In the genomic region with DNA sequence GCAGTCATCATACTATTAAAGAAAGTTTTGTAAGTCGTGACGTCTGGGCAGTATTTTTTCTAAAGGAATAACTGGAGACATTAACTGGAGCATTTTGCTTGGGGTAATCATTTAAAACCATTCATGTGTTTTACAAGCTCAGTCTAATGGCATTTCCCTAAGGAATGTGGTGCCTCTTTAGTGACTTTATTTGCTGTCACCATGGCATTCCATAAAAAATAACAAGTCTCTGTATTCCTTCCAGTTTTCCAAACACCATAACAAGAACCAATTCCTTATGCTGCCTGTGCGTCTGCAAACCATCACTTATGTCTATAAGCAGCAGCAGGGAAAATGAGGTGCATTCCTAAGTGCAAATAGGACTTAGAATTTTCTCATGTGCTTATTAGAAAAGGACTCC, we compare ENCODE assay signal across 23 cellular contexts.
DNase-seq lines count a peak whose midpoint lies in the region; ATAC-seq lines count a peak whose summit lies in the region.
"Had no signal": no experiment of that assay in that cellular context is flagged by ENCODE, and none has a peak within 500 bp of the region (broad histone marks: within the 10 kb centered on the region; RNA-seq: fewer than 3 reads in every experiment).

No MANE protein-coding gene starts in this region.

- no peaks in the 10 kb centered on the region for H3K9me3 ChIP-seq in trophoblast cell (ENCODE audit: insufficient read depth, low read depth, low read length)
- H3K9me3 ChIP-seq: adrenal gland, right lobe of liver, upper lobe of right lung had no signal

- no peak overlapping the region for H3K4ac ChIP-seq in trophoblast cell (ENCODE audit: low read depth, low read length)

- DNase-seq in Caki2 (ENCODE audit: low read depth) (peak; percentile 5), NCI-H69 (lab: John Stamatoyannopoulos, UW) (peak; percentile 39), glomerular visceral epithelial cell (ENCODE audit: extremely low spot score) (peak; percentile 53), trophoblast cell (no peak), T1000 (lab: John Stamatoyannopoulos, UW) (no peak), T-helper 9 cell (no peak), activated gamma-delta T cell (lab: John Stamatoyannopoulos, UW) (no peak)
- DNase-seq: activated CD4-positive, alpha-beta T cell treated with anti-CD3 and anti-CD28 coated beads for 48 hours; activated naive CD4-positive, alpha-beta T cell treated with Interleukin-2 at 50 U/mL for 16 hours; activated T-cell treated with anti-CD3 and anti-CD28 coated beads, Interleukin-2, amount 50 U/mL, for 24 hours; adrenal gland; KG1; MM.1S; NCI-H1436; NCI-H446; right lobe of liver; stimulated activated CD4-positive, alpha-beta T cell treated with anti-CD3 and anti-CD28 coated beads, Interleukin-12 subunit alpha, Interleukin-12 subunit beta, amount 100 ng/mL, for 4 hours; stimulated activated CD4-positive, alpha-beta T cell treated with anti-CD3 and anti-CD28 coated beads, Interleukin-4, amount 100 ng/mL, for 1 hour; upper lobe of right lung; WERI-Rb-1 had no signal

- H3K4me1 ChIP-seq in trophoblast cell (ENCODE audit: control insufficient read depth in 1 of 2, insufficient read depth in 2 of 2, low read length in 2 of 2) = peaks cover 18 to 26% of the 10 kb centered on the region in 2 experiments
- H3K4me1 ChIP-seq: right lobe of liver had no signal

- no peak overlapping the region for H2AFZ ChIP-seq in trophoblast cell (ENCODE audit: insufficient read depth, low read length, poor library complexity)

- H3K4me2 ChIP-seq in trophoblast cell (ENCODE audit: low read length) = no peak overlapping the region

- H4K12ac ChIP-seq in trophoblast cell (ENCODE audit: low read depth, low read length) = no peak overlapping the region

- H2BK5ac ChIP-seq in trophoblast cell (ENCODE audit: low read depth, low read length, poor library complexity) = no peak overlapping the region

- no peaks in the 10 kb centered on the region for H3K27me3 ChIP-seq in trophoblast cell (ENCODE audit: insufficient read depth, low read length)
- H3K27me3 ChIP-seq: adrenal gland, right lobe of liver, upper lobe of right lung had no signal

- no peak overlapping the region for H3K23ac ChIP-seq in trophoblast cell (ENCODE audit: low read length)

- no peak overlapping the region for H3K14ac ChIP-seq in trophoblast cell (ENCODE audit: low read length)

- ATAC-seq in HG03097 (IDR thresholded peaks at IDR 0.05; ENCODE audit: low FRiP score, unreplicated experiment) = no peak
- ATAC-seq: GM12878, right lobe of liver, Right ventricle myocardium inferior, upper lobe of right lung had no signal

- H3K9ac ChIP-seq in trophoblast cell (ENCODE audit: low read length) = no peak overlapping the region

- peak overlapping the region; percentile 37 for H3K27ac ChIP-seq in trophoblast cell (ENCODE audit: low read depth, low read length)
- H3K27ac ChIP-seq: right lobe of liver, upper lobe of right lung, WERI-Rb-1 had no signal

- in situ Hi-C loops in Caki2 (cut with HindIII; ENCODE audit: low pct_unique_long_range_greater_than_20kb, low sequenced_read_pairs) = no loop called here

- H2BK12ac ChIP-seq in trophoblast cell (ENCODE audit: low read length) = no peak overlapping the region

- no CpG with 5 or more reads among the region's 3 CpGs for WGBS in trophoblast cell (ENCODE audit: extremely low coverage, insufficient coverage, insufficient read length)

- H2AK5ac ChIP-seq in trophoblast cell (ENCODE audit: low read length) = no peak overlapping the region

- no peak overlapping the region for H3K18ac ChIP-seq in trophoblast cell (ENCODE audit: low read length)

- H3K36me3 ChIP-seq in trophoblast cell (ENCODE audit: control insufficient read depth in 1 of 2, insufficient read depth in 2 of 2, low read length in 2 of 2) = peaks cover 0 to 2% of the 10 kb centered on the region in 2 experiments
- H3K36me3 ChIP-seq: adrenal gland, right lobe of liver, upper lobe of right lung, WERI-Rb-1 had no signal

- peaks cover 4% of the 10 kb centered on the region for H3K79me2 ChIP-seq in trophoblast cell (ENCODE audit: control insufficient read depth, insufficient read depth, low read length, poor library complexity)

- no peak overlapping the region for H2BK120ac ChIP-seq in trophoblast cell (ENCODE audit: insufficient read depth, low read length, poor library complexity)

- H4K8ac ChIP-seq in trophoblast cell (ENCODE audit: low read depth, low read length) = no peak overlapping the region

- H4K91ac ChIP-seq in trophoblast cell (ENCODE audit: low read depth, low read length) = no peak overlapping the region

- no peak overlapping the region for H3K4me3 ChIP-seq in trophoblast cell (ENCODE audit: low read depth, low read length)
- H3K4me3 ChIP-seq: adrenal gland, GM12878, right lobe of liver, upper lobe of right lung had no signal

- H3K79me1 ChIP-seq in trophoblast cell (ENCODE audit: low read length) = peaks cover 29% of the 10 kb centered on the region

Comparison
In these comparisons a context has a peak if more than half of its experiments do, and no peak if none do; other contexts are left out.
1. DNase-seq: peak in Caki2 (single experiment), NCI-H69 (single experiment) and glomerular visceral epithelial cell (single experiment); none in trophoblast cell (0 of 2), T1000 (single experiment), T-helper 9 cell (single experiment) and activated gamma-delta T cell (single experiment).